In genomic region chr19:40415799-40416198, GRCh38 we compare ENCODE assay signal across 1 cellular context.
TF ChIP-seq lines count a peak whose summit lies in the region.

No MANE protein-coding gene starts in this region.

TF ChIP-seq in HEK293, 187 proteins besides CTCF, POLR2A, EP300 and RAD21 (continued from another document):
- no peak for TF ChIP-seq ZNF398 (tag by site-specific recombination; IDR thresholded peaks at IDR 0.05)
- no peak for TF ChIP-seq ZNF174 (tag by site-specific recombination; IDR thresholded peaks at IDR 0.05)
- no peak for TF ChIP-seq ZNF514 (tag by site-specific recombination; IDR thresholded peaks at IDR 0.05)
- peak; percentile 52 for TF ChIP-seq KLF8 (tag by site-specific recombination; IDR thresholded peaks at IDR 0.05)
- TF ChIP-seq ZNF274 (IDR thresholded peaks at IDR 0.05; ENCODE audit: low read length) = no peak
- no peak for TF ChIP-seq ZNF274 (tag by site-specific recombination; IDR thresholded peaks at IDR 0.05; ENCODE audit: borderline replicate concordance)
- TF ChIP-seq ZFP3 (tag by site-specific recombination; IDR thresholded peaks at IDR 0.05; ENCODE audit: low read depth) = 0 out of 2 replicates have a peak, but pooled peaks have one; percentile 12
- no peak for TF ChIP-seq ZNF112 (tag by site-specific recombination; IDR thresholded peaks at IDR 0.05)
- TF ChIP-seq ZNF473 (tag by site-specific recombination; IDR thresholded peaks at IDR 0.05) = no peak
- no peak for TF ChIP-seq INSM2 (tag by site-specific recombination; IDR thresholded peaks at IDR 0.05)
- TF ChIP-seq ZNF184 (tag by site-specific recombination; IDR thresholded peaks at IDR 0.05) = no peak
- 0 out of 2 replicates have a peak, but pooled peaks have one; percentile 35 for TF ChIP-seq ZFP37 (tag by site-specific recombination; IDR thresholded peaks at IDR 0.05)
- no peak for TF ChIP-seq ZNF335 (tag by site-specific recombination; conservative IDR thresholded peaks at IDR 0.05)
- TF ChIP-seq ZNF645 (tag by site-specific recombination; IDR thresholded peaks at IDR 0.05) = no peak
TF ChIP-seq in HEK293: peak in this region for 6.
